8 cellular contexts compared by ENCODE assay signal in the genomic region with DNA sequence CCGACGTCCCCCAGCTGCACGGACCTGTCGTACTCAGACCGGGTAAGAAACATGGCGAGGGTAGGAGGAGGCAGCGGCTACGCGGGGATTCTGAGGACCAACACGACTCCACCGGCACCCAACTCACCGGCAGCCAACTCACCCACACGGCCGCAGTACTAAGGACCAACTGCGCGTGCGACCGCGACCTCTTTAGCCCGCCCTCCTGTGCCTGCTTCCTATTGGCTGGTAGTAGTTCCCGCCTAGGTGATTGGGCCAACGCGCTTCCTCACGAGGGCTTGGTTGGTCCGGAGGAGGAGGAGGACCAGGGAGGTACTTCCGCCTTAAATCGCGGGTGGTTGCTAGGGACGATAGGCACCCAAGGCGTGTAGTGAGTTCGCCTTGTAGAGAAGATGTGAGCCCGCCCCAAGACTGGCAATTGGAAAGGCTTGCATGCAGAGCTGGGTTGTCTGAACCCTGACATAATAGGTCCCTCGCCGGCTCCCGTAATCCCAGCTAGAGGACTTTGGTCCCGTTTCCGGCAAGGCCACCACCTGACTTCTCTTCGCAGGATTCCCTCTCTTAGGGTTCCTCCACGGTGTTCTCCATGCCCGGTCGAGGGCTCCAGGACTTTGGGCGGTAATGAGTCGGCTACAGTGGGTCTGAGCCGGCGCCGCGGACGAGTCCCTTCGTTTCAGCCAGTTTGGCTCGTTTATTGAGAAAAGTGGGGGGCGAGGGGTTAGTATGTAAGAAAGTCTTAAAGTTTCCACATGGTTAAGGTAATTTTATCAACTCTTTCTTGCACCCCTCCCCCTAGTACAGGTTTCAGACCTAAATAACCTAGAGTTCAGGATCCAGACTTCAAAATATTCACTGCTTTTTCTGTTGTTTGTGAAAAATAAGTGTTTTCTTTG. TPM values are rescaled to one million over a fixed set of nuclear protein-coding genes. Genes with fewer than 3 reads are reported as not detected.
DNase-seq lines count a peak whose midpoint lies in the region; ATAC-seq and TF ChIP-seq lines count a peak whose summit lies in the region.

A gene (minus strand): TSS at position 171 of the 893 bp plus-strand sequence. CDS start 118 bp downstream, at position 53.

- H3K27ac Mint-ChIP-seq in IgD-negative memory B cell = peak within 1 kb of the TSS; percentile 87 to 98 (median 98)

- TF ChIP-seq CTCF in epithelial cell of esophagus (IDR thresholded peaks at IDR 0.05; ENCODE audit: insufficient read depth, low read depth, low read length, missing control alignments) = no peak

- H3K4me1 Mint-ChIP-seq in IgD-negative memory B cell = peaks cover 20 to 31% (median 24%) of the 10 kb centered on the region in 3 donors

- no peaks in the 10 kb centered on the region for H3K27me3 Mint-ChIP-seq in IgD-negative memory B cell

- H3K9me3 Mint-ChIP-seq in IgD-negative memory B cell = no peaks in the 10 kb centered on the region

- DNase-seq in DMS 273 treated with DMSO at 0.1 percent for 48 hours (lab: John Stamatoyannopoulos, UW) (peak; percentile 99), OCI-M2 (lab: John Stamatoyannopoulos, UW; ENCODE audit: unreplicated experiment) (peak; percentile 86), activated T-cell treated with anti-CD3 and anti-CD28 coated beads for 4 hours (peak; percentile 90), epithelial cell of esophagus (ENCODE audit: low read depth) (peak; percentile 100)
- DNase-seq in stimulated activated CD8-positive, alpha-beta memory T cell treated with anti-CD3 and anti-CD28 coated beads, Interleukin-4, amount 100 ng/mL, for 1 hour (ENCODE audit: low read depth in 2 of 2, low spot score in 1 of 2) = peak; percentile 84 to 87

- no peaks in the 10 kb centered on the region for H3K27me3 ChIP-seq in mononuclear cell (ENCODE audit: insufficient read depth, low read length)

- H3K4me3 ChIP-seq in epithelial cell of esophagus (ENCODE audit: low read length) (peak within 1 kb of the TSS; percentile 95), mononuclear cell (ENCODE audit: low read length) (peak within 1 kb of the TSS; percentile 69)

- H3K4me1 ChIP-seq in mononuclear cell (ENCODE audit: insufficient read depth, low read length) = peaks cover 20% of the 10 kb centered on the region

- H3K9me3 ChIP-seq in mononuclear cell (ENCODE audit: low read depth, low read length) = no peaks in the 10 kb centered on the region

- no peaks in the 10 kb centered on the region for H3K36me3 Mint-ChIP-seq in IgD-negative memory B cell

- ATAC-seq in GM21529 (IDR thresholded peaks at IDR 0.05; ENCODE audit: unreplicated experiment) = peak; percentile 97

- H3K4me3 Mint-ChIP-seq in IgD-negative memory B cell = peak within 1 kb of the TSS; percentile 91 to 100 (median 98)

RNA-seq across cellular contexts. Expression of the gene that starts here (rescaled TPM):
- polyA plus RNA-seq in IgD-negative memory B cell = 77.1 TPM
- 30.7 TPM for total RNA-seq in mononuclear cell

Comparison
In these comparisons a context has a peak if more than half of its experiments do, and no peak if none do; other contexts are left out.
1. Peak in every context shown above with its lines: DNase-seq, ATAC-seq and H3K4me3 ChIP-seq.